Comparison of ENCODE assay signal across 8 cellular contexts in genomic region chrX:2928583-2929434, GRCh38. TPM values are rescaled to one million over a fixed set of nuclear protein-coding genes. Genes with fewer than 3 reads are reported as not detected.
DNase-seq lines count a peak whose midpoint lies in the region; ATAC-seq, FAIRE-seq and TF ChIP-seq lines count a peak whose summit lies in the region.

ARSD (minus strand) TSS chrX:2929339; CDS start chrX:2929275, 64 bp downstream.

- no peak for TF ChIP-seq CTCF in activated B cell treated with CpG ODN at 0.5 μM for 24 hours (IDR thresholded peaks at IDR 0.05)
- TF ChIP-seq CTCF in kidney (IDR thresholded peaks at IDR 0.05; ENCODE audit: borderline replicate concordance, extremely low read depth, insufficient read depth): no peak

- intact Hi-C loops in activated B cell treated with CpG ODN at 0.5 μM for 24 hours (cut with micrococcal nuclease): no loop called here
- intact Hi-C loops in kidney (cut with DNase I): no loop called here

- no peak for FAIRE-seq in kidney (lab: Jason Lieb, UNC)

- POLR2A ChIA-PET in activated B cell treated with CpG ODN at 0.5 μM for 24 hours (lab: Charles Lee): interaction anchor here (0.6 kb wide), 1 partner anchor 887 kb away, joined by 15 read pairs; no protein-coding TSS in a partner anchor

- H3K9me3 Mint-ChIP-seq in activated B cell treated with CpG ODN at 0.5 μM for 24 hours: no peaks in the 10 kb centered on the region

- no peaks in the 10 kb centered on the region for H3K4me1 ChIP-seq in kidney (ENCODE audit: control insufficient read depth in 1 of 2, insufficient read depth in 1 of 2, low read depth in 1 of 2, low read length in 2 of 2)

- H3K9ac ChIP-seq in kidney (ENCODE audit: low read length in 2 of 2): peak within 1 kb of the TSS in 1 of 2 donors; percentile 67

- peak within 1 kb of the TSS; percentile 91 for H3K4me3 Mint-ChIP-seq in activated B cell treated with CpG ODN at 0.5 μM for 24 hours

- no peaks in the 10 kb centered on the region for H3K4me1 Mint-ChIP-seq in activated B cell treated with CpG ODN at 0.5 μM for 24 hours

- H3K4me3 ChIP-seq in kidney (ENCODE audit: low read length in 2 of 2): peak within 1 kb of the TSS; percentile 8 to 58

- DNase-seq in COLO668 (lab: John Stamatoyannopoulos, UW; ENCODE audit: unreplicated experiment) (peak; percentile 80), HT1080 (ENCODE audit: low read depth) (peak; percentile 47), activated B cell treated with CpG ODN at 0.5 μM for 24 hours (peak; percentile 37), cerebellum (ENCODE audit: low spot score) (peak; percentile 64), kidney (peak; percentile 99), NCI-H1694 (lab: John Stamatoyannopoulos, UW) (no peak)
- peak; percentile 19 for DNase-seq in stimulated activated CD4-positive, alpha-beta T cell treated with anti-CD3 and anti-CD28 coated beads, Interleukin-12 subunit alpha, Interleukin-12 subunit beta, amount 100 ng/mL, for 4 hours

- peak within 1 kb of the TSS; percentile 84 to 93 for H3K27ac ChIP-seq in kidney (ENCODE audit: low read depth in 2 of 2, low read length in 2 of 2)

- H3K36me3 ChIP-seq in kidney (ENCODE audit: control insufficient read depth in 1 of 2, insufficient read depth in 2 of 2, low read length in 2 of 2): no peaks in the 10 kb centered on the region

- peaks cover 2% of the 10 kb centered on the region for H3K36me3 Mint-ChIP-seq in activated B cell treated with CpG ODN at 0.5 μM for 24 hours (ENCODE audit: low read depth)

- H3K27ac Mint-ChIP-seq in activated B cell treated with CpG ODN at 0.5 μM for 24 hours: peak within 1 kb of the TSS; percentile 86

- peak; percentile 92 for ATAC-seq in GM21367 (IDR thresholded peaks at IDR 0.05; ENCODE audit: unreplicated experiment)
- peak; percentile 94 for ATAC-seq in activated B cell treated with CpG ODN at 0.5 μM for 24 hours (ENCODE audit: low read depth)

- H3K9me3 ChIP-seq in kidney (ENCODE audit: control insufficient read depth in 1 of 2, low read length in 2 of 2): no peaks in the 10 kb centered on the region

- CTCF ChIA-PET in activated B cell treated with CpG ODN at 0.5 μM for 24 hours (lab: Charles Lee): no interaction called here

- H3K27me3 Mint-ChIP-seq in activated B cell treated with CpG ODN at 0.5 μM for 24 hours: no peaks in the 10 kb centered on the region

RNA-seq across cellular contexts. Expression of gene ARSD, which starts in this region (rescaled TPM):
- total RNA-seq in HT1080 (2014; rRNA removed; shearing (Covaris generic)): 1.0 and 5.1 TPM in 2 replicates
- 4.6 and 6.6 TPM in 2 replicates for polyA plus RNA-seq in HT1080 (2015; cell fraction: cytosol; rRNA removed)
- polyA plus RNA-seq in HT1080 (2015; cell fraction: nucleus; rRNA removed): 5.1 and 5.9 TPM in 2 replicates
- total RNA-seq in activated B cell treated with CpG ODN at 0.5 μM for 24 hours (6.1 and 8.0 TPM in 2 replicates), cerebellum (22.0 TPM), kidney (106 TPM)
- 35.4 TPM for polyA plus RNA-seq in kidney (ENCODE audit: insufficient read depth, low read depth, low replicate concordance)
